ENCODE assay signal across 9 cellular contexts in the genomic region with DNA sequence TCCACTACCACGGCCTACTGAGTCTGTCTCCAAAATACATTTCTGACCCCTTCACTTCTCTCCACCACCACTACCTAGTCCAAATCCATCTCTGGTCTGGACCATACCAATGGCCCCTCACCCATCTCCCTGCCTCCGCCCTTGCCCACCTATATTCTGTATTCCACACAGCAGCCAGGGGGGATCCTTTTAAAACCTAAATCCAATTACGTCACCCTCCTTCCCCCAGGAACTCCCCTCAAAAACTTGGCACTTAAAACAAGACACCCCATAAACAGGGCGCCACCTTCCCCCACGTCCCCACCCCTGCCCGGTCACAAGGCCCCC. TPM values are rescaled to one million over a fixed set of nuclear protein-coding genes. Genes with fewer than 3 reads are reported as not detected.
DNase-seq lines count a peak whose midpoint lies in the region; ATAC-seq and TF ChIP-seq lines count a peak whose summit lies in the region.
"Had no signal": no experiment of that assay in that cellular context is flagged by ENCODE, and none has a peak within 500 bp of the region (broad histone marks: within the 10 kb centered on the region; RNA-seq: fewer than 3 reads in every experiment).

No MANE protein-coding gene starts in this region.

- no peaks in the 10 kb centered on the region for H3K9me3 Mint-ChIP-seq in T-cell

- H3K27ac Mint-ChIP-seq in T-cell = peak overlapping the region; percentile 65 to 97

- H3K27me3 Mint-ChIP-seq in T-cell = peaks cover 4 to 14% of the 10 kb centered on the region in 2 donors

- H3K4me3 Mint-ChIP-seq in T-cell = peak overlapping the region; percentile 95 to 97 (median 97)

- H3K36me3 Mint-ChIP-seq in T-cell = peaks cover 26% of the 10 kb centered on the region

- no peak for ATAC-seq in T-cell (replicated peaks in 1 of 4)
- ATAC-seq in HG03354 (IDR thresholded peaks at IDR 0.05; ENCODE audit: poor library complexity, severe bottlenecking, unreplicated experiment) = no peak
- no peak for ATAC-seq in HG02610 (IDR thresholded peaks at IDR 0.05; ENCODE audit: unreplicated experiment)

- CTCF ChIA-PET in T-cell (lab: Charles Lee) = interaction anchor here (0.9 to 1.9 kb wide), 10 partner anchors 10 to 228 kb away, joined by 3 to 18 read pairs (median 5); partner anchors contain the start of gene BCL2L1 (in 1 of the 2)

- POLR2A ChIA-PET in T-cell (lab: Charles Lee) = interaction anchor here in 1 of 2 donors (0.9 kb wide), 1 partner anchor 70 kb away, joined by 3 read pairs; no protein-coding TSS in a partner anchor

- H3K4me1 Mint-ChIP-seq in T-cell = peaks cover 31 to 36% (median 34%) of the 10 kb centered on the region in 3 donors

- TF ChIP-seq CTCF in GM12865 (IDR thresholded peaks at IDR 0.05; ENCODE audit: insufficient read depth, low read depth, low read length, missing control alignments) = no peak
- TF ChIP-seq CTCF in fibroblast of villous mesenchyme (IDR thresholded peaks at IDR 0.05; ENCODE audit: insufficient read depth, low read depth, low read length) = no peak
- no peak for TF ChIP-seq CTCF in retinal pigment epithelial cell (conservative IDR thresholded peaks at IDR 0.05; ENCODE audit: low read depth, low read length)

- TF ChIP-seq POLR2A in erythroblast (IDR thresholded peaks at IDR 0.05; ENCODE audit: low read length) = no peak

- H3K4me3 ChIP-seq in GM12865 (ENCODE audit: low read depth, low read length) (peak overlapping the region; percentile 94), fibroblast of villous mesenchyme (ENCODE audit: low read depth, low read length) (peak overlapping the region; percentile 96), retinal pigment epithelial cell (ENCODE audit: low read length) (peak overlapping the region; percentile 94)

- DNase-seq in GM12865 (ENCODE audit: low read depth) = no peak
- no peak for DNase-seq in T-cell
- DNase-seq in fibroblast of villous mesenchyme (ENCODE audit: low read depth) = no peak
- DNase-seq in retinal pigment epithelial cell (ENCODE audit: low read depth) = no peak
- no peak for DNase-seq in hepatic stellate cell (ENCODE audit: low spot score)
- no peak for DNase-seq in erythroblast (lab: John Stamatoyannopoulos, UW)

RNA-seq across cellular contexts. Expression of gene PDRG1, which starts 0.7 kb away (rescaled TPM):
- total RNA-seq in T-cell (10 to 100 TPM in 3 of 5 donors, 1 to 10 TPM in 2; 7.5 to 14.5 (median 11.6) TPM), fibroblast of villous mesenchyme (2.6 and 3.5 TPM in 2 replicates)

RNA-seq across cellular contexts. Expression of gene XKR7, which starts 16.8 kb away (rescaled TPM):
- total RNA-seq in T-cell (not detected), fibroblast of villous mesenchyme (not detected in 2 replicates)

RNA-seq across cellular contexts. Expression of gene CCM2L, which starts 59.1 kb away (rescaled TPM):
- not detected for total RNA-seq in T-cell
- under 0.01 TPM in 1 of 2 replicates, not detected in the other for total RNA-seq in fibroblast of villous mesenchyme
- total RNA-seq: renal cortical epithelial cell had no signal
